In the genomic region with DNA sequence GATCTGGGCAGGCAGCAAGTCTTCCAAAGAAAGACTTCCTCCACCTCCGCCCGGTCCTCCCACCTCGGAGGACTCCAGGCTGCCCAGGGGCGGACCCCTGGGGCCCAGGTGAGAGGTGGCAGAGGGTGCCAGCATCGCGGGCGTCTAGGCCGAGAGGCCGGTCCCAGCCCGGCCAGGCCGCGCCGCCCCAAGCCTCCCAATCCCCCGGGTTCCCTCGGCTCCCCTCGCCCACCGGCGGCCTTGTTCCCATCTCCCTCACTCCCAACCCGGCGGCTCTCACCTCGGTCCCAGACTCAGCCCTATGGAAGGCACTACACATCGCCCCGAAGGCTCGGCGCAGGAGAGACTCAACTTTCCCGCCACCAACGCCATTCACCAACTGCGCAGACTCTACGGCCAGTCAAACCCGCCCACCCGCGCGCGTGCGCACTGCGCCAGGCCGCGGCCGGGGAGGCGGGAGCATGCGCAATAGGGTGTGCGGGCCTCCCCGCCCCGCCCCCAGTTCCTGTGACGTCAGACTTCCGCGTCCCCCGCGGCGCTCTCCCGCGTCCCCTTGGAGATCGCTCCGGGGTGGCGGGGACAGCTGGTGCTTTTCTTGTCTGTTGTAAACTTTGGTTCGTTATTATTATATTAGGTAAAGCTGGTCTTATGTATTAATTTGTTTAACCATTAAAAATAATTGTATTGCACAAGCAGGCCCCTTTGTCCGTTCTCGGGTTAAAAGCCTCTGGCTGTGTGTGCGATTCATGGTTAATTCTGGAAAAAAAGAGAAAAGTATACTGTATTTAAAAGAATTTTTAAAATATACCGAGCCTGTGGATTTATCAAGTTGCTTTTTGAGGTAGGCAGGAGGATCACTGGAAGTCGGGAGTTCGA, we compare ENCODE assay signal across 1 cellular context.
TF ChIP-seq lines count a peak whose summit lies in the region.

TSS of gene XRCC2 (minus strand) at position 381 of the 876 bp plus-strand sequence. CDS start at position 319, 62 bp downstream.

TF ChIP-seq in K562, 482 proteins besides CTCF, POLR2A, EP300 and RAD21 (continued from another document and continues in another):
- TF ChIP-seq, protein P1, sequence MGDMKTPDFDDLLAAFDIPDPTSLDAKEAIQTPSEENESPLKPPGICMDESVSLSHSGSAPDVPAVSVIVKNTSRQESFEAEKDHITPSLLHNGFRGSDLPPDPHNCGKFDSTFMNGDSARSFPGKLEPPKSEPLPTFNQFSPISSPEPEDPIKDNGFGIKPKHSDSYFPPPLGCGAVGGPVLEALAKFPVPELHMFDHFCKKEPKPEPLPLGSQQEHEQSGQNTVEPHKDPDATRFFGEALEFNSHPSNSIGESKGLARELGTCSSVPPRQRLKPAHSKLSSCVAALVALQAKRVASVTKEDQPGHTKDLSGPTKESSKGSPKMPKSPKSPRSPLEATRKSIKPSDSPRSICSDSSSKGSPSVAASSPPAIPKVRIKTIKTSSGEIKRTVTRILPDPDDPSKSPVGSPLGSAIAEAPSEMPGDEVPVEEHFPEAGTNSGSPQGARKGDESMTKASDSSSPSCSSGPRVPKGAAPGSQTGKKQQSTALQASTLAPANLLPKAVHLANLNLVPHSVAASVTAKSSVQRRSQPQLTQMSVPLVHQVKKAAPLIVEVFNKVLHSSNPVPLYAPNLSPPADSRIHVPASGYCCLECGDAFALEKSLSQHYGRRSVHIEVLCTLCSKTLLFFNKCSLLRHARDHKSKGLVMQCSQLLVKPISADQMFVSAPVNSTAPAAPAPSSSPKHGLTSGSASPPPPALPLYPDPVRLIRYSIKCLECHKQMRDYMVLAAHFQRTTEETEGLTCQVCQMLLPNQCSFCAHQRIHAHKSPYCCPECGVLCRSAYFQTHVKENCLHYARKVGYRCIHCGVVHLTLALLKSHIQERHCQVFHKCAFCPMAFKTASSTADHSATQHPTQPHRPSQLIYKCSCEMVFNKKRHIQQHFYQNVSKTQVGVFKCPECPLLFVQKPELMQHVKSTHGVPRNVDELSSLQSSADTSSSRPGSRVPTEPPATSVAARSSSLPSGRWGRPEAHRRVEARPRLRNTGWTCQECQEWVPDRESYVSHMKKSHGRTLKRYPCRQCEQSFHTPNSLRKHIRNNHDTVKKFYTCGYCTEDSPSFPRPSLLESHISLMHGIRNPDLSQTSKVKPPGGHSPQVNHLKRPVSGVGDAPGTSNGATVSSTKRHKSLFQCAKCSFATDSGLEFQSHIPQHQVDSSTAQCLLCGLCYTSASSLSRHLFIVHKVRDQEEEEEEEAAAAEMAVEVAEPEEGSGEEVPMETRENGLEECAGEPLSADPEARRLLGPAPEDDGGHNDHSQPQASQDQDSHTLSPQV (IDR thresholded peaks at IDR 0.05), result peak; percentile 59; the same call in 1 of the 2 replicates
- no peak; the same call in 1 of the 2 replicates for TF ChIP-seq BCOR (IDR thresholded peaks at IDR 0.05)
- no peak for TF ChIP-seq KAT2B (IDR thresholded peaks at IDR 0.05; ENCODE audit: low read depth, low read length)
- no peak for TF ChIP-seq ZNF408 (CRISPR knock-in tag; IDR thresholded peaks at IDR 0.05; ENCODE audit: low read depth)
- no peak for TF ChIP-seq NCOA4 (IDR thresholded peaks at IDR 0.05; ENCODE audit: partially characterized antibody)
- TF ChIP-seq U2AF2 (optimal IDR thresholded peaks at IDR 0.05; ENCODE audit: low read depth, low read length), result no peak
- TF ChIP-seq CHCHD3 (CRISPR knock-in tag; IDR thresholded peaks at IDR 0.05), result no peak
- TF ChIP-seq CHD7 (IDR thresholded peaks at IDR 0.05; ENCODE audit: low read depth, low read length), result no peak
- no peak for TF ChIP-seq THRAP3 (IDR thresholded peaks at IDR 0.05; ENCODE audit: borderline replicate concordance)
- no peak for TF ChIP-seq ZNF311 (CRISPR knock-in tag; IDR thresholded peaks at IDR 0.05)
- 0 out of 2 replicates have a peak, but pooled peaks have one; percentile 67 for TF ChIP-seq NR1H2 (CRISPR knock-in tag; IDR thresholded peaks at IDR 0.05)
- no peak for TF ChIP-seq HOXB6 (CRISPR knock-in tag; IDR thresholded peaks at IDR 0.05; ENCODE audit: borderline replicate concordance)
- no peak for TF ChIP-seq NCOA1 (IDR thresholded peaks at IDR 0.05; ENCODE audit: low read depth)
- TF ChIP-seq HEY1 (CRISPR knock-in tag; IDR thresholded peaks at IDR 0.05; ENCODE audit: borderline replicate concordance), result peak; percentile 68; the same call in 1 of the 2 replicates
- no peak for TF ChIP-seq ZNF507 (tag; conservative IDR thresholded peaks at IDR 0.05)
- TF ChIP-seq SMAD1 (IDR thresholded peaks at IDR 0.05; ENCODE audit: low read depth, low read length, partially characterized antibody), result peak; percentile 66
- TF ChIP-seq TAF15 (IDR thresholded peaks at IDR 0.05; ENCODE audit: low read depth, low read length), result no peak
- TF ChIP-seq, protein P2, sequence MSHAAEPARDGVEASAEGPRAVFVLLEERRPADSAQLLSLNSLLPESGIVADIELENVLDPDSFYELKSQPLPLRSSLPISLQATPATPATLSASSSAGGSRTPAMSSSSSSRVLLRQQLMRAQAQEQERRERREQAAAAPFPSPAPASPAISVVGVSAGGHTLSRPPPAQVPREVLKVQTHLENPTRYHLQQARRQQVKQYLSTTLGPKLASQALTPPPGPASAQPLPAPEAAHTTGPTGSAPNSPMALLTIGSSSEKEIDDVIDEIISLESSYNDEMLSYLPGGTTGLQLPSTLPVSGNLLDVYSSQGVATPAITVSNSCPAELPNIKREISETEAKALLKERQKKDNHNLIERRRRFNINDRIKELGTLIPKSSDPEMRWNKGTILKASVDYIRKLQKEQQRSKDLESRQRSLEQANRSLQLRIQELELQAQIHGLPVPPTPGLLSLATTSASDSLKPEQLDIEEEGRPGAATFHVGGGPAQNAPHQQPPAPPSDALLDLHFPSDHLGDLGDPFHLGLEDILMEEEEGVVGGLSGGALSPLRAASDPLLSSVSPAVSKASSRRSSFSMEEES (CRISPR knock-in tag; IDR thresholded peaks at IDR 0.05), result no peak
- TF ChIP-seq MYBL2 (IDR thresholded peaks at IDR 0.05; ENCODE audit: low read depth), result no peak
- TF ChIP-seq MYBL2 (CRISPR knock-in tag; IDR thresholded peaks at IDR 0.05; ENCODE audit: borderline replicate concordance), result no peak
- no peak; the same call in 1 of the 2 replicates for TF ChIP-seq ZBTB33 (CRISPR knock-in tag; IDR thresholded peaks at IDR 0.05)
- TF ChIP-seq, protein P3, sequence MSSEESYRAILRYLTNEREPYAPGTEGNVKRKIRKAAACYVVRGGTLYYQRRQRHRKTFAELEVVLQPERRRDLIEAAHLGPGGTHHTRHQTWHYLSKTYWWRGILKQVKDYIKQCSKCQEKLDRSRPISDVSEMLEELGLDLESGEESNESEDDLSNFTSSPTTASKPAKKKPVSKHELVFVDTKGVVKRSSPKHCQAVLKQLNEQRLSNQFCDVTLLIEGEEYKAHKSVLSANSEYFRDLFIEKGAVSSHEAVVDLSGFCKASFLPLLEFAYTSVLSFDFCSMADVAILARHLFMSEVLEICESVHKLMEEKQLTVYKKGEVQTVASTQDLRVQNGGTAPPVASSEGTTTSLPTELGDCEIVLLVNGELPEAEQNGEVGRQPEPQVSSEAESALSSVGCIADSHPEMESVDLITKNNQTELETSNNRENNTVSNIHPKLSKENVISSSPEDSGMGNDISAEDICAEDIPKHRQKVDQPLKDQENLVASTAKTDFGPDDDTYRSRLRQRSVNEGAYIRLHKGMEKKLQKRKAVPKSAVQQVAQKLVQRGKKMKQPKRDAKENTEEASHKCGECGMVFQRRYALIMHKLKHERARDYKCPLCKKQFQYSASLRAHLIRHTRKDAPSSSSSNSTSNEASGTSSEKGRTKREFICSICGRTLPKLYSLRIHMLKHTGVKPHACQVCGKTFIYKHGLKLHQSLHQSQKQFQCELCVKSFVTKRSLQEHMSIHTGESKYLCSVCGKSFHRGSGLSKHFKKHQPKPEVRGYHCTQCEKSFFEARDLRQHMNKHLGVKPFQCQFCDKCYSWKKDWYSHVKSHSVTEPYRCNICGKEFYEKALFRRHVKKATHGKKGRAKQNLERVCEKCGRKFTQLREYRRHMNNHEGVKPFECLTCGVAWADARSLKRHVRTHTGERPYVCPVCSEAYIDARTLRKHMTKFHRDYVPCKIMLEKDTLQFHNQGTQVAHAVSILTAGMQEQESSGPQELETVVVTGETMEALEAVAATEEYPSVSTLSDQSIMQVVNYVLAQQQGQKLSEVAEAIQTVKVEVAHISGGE (CRISPR knock-in tag; IDR thresholded peaks at IDR 0.05), result peak in 1 of 3 experiments; percentile 94; a peak in 2 of 6 replicates
- peak; percentile 66; the same call in 1 of the 2 replicates for TF ChIP-seq KAT7 (CRISPR knock-in tag; IDR thresholded peaks at IDR 0.05; ENCODE audit: borderline replicate concordance)
- TF ChIP-seq PML (IDR thresholded peaks at IDR 0.05; ENCODE audit: low read length), result peak; percentile 94
